1 cellular context compared by ENCODE assay signal in the genomic region with DNA sequence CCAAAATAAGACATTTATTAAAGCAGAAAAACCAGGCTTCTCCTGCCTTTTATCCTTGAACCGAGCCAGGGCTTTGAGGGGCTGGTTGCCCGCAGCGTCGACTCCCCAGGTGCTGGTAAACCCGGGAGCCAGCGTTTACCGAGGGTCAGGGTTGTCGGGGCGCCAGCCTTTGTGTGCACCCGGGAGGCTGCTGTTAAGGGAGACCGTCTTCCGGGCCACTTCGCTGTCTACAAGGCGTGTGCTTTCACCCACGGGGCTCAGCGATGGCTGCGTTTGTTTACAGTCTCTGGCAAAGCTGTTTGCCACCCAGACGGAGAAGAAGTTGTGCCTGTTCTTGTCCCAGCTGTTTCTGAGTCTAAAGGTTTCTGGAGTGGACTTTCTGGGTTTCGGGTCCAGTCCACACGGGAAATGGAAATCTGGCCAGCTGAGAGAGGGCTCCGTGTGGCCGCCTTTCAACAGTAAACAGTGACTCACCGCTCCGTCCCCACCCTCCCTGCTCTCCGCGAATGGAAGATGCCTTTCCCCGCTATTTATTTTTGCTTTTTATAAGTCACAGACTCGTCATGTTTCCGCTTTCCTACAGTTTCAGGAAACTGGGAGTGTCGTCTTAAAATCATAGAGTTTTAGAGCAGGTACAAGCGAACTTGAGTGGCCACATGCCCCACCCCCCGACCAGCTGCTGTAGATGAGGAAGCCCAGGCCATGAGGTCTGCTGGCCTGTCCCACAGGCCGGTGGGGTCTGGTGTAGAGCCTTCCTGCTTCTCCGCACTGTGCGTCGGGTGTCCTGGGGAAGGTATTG.
TF ChIP-seq lines count a peak whose summit lies in the region.

No MANE protein-coding gene starts in this region.

TF ChIP-seq in liver, 16 proteins besides CTCF, POLR2A, EP300 and RAD21 (continued from another document):
- TF ChIP-seq RXRA (IDR thresholded peaks at IDR 0.05) (peak; percentile 58 to 74), NR2F2 (IDR thresholded peaks at IDR 0.05) (peak; percentile 64), SP1 (IDR thresholded peaks at IDR 0.05) (peak; percentile 92), JUND (IDR thresholded peaks at IDR 0.05) (peak; percentile 99), TAF1 (conservative IDR thresholded peaks at IDR 0.05) (peak; percentile 75), GABPA (IDR thresholded peaks at IDR 0.05 in 1 of 2, conservative IDR thresholded peaks at IDR 0.05 in 1 of 2) (peak in 1 of 2 donors; percentile 66), HNF4A (conservative IDR thresholded peaks at IDR 0.05) (peak; percentile 96 to 98)
- TF ChIP-seq, protein P1, sequence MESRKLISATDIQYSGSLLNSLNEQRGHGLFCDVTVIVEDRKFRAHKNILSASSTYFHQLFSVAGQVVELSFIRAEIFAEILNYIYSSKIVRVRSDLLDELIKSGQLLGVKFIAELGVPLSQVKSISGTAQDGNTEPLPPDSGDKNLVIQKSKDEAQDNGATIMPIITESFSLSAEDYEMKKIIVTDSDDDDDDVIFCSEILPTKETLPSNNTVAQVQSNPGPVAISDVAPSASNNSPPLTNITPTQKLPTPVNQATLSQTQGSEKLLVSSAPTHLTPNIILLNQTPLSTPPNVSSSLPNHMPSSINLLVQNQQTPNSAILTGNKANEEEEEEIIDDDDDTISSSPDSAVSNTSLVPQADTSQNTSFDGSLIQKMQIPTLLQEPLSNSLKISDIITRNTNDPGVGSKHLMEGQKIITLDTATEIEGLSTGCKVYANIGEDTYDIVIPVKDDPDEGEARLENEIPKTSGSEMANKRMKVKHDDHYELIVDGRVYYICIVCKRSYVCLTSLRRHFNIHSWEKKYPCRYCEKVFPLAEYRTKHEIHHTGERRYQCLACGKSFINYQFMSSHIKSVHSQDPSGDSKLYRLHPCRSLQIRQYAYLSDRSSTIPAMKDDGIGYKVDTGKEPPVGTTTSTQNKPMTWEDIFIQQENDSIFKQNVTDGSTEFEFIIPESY (IDR thresholded peaks at IDR 0.05) = peak; percentile 84
- TF ChIP-seq, protein P2, sequence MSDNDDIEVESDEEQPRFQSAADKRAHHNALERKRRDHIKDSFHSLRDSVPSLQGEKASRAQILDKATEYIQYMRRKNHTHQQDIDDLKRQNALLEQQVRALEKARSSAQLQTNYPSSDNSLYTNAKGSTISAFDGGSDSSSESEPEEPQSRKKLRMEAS (IDR thresholded peaks at IDR 0.05) = peak; percentile 73
- TF ChIP-seq, protein P3, sequence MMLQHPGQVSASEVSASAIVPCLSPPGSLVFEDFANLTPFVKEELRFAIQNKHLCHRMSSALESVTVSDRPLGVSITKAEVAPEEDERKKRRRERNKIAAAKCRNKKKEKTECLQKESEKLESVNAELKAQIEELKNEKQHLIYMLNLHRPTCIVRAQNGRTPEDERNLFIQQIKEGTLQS (IDR thresholded peaks at IDR 0.05) = peak; percentile 93
